In the genomic region with DNA sequence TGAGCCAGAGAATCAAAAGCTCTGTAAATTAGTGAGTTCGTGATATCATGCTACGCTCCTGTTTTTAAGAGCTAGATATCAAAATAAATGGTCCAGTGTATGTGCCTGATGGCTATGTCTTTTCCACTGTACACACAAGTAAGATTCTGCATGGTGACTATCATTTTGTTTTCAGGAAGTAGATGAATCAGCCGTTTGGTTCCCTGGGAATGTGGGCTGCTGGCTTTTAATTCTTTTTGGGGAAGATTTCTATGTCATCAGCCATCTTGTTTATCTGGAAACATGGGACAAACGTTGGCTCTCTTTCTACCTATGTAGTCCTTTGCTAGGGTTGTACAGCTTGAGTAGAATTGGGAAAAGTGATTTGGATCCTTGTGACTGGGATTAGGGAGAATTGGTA, we compare ENCODE assay signal across 19 cellular contexts.
A peak's percentile ranks its signal among the peaks of the same experiment; 100 is the strongest.
DNase-seq lines count a peak whose midpoint lies in the region; ATAC-seq, FAIRE-seq and TF ChIP-seq lines count a peak whose summit lies in the region.
"Had no signal": no experiment of that assay in that cellular context is flagged by ENCODE, and none has a peak within 500 bp of the region (broad histone marks: within the 10 kb centered on the region; RNA-seq: fewer than 3 reads in every experiment).

No MANE protein-coding gene starts in this region.

- dilution Hi-C loops in keratinocyte (cut with MboI; ENCODE audit: extremely low pct_ligation_motif_present, low sequenced_read_pairs), result no loop called here

- no peak overlapping the region for H3K9ac ChIP-seq in keratinocyte (ENCODE audit: control insufficient read depth, extremely low read depth, insufficient read depth, low read length)

- no peak overlapping the region for H3K4me3 Mint-ChIP-seq in HFFc6
- H3K4me3 Mint-ChIP-seq: activated T-helper 17 cell treated with anti-CD3 and anti-CD28 coated beads, Interleukin-2, amount 50 U/mL, for 72 hours; CD8-positive, alpha-beta T cell; stimulated activated effector memory CD8-positive, alpha-beta T cell treated with anti-CD3 and anti-CD28 coated beads, Interleukin-12 subunit alpha, Interleukin-12 subunit beta, amount 100 ng/mL, for 72 hours had no signal

- TF ChIP-seq CTCF in HFFc6 (IDR thresholded peaks at IDR 0.05) (no peak), bronchial epithelial cell (IDR thresholded peaks at IDR 0.05; ENCODE audit: insufficient read depth, low read length, severe bottlenecking) (no peak), keratinocyte (optimal IDR thresholded peaks at IDR 0.05 in 1 of 3, IDR thresholded peaks at IDR 0.05 in 1 of 3, conservative IDR thresholded peaks at IDR 0.05 in 1 of 3; ENCODE audit: extremely low read depth in 1 of 3, insufficient read depth in 2 of 3, low read length in 3 of 3) (no peak)

- H3K4me1 Mint-ChIP-seq in HFFc6 (ENCODE audit: low read depth), result peaks cover 69% of the 10 kb centered on the region
- H3K4me1 Mint-ChIP-seq: activated T-helper 17 cell treated with anti-CD3 and anti-CD28 coated beads, Interleukin-2, amount 50 U/mL, for 72 hours; stimulated activated effector memory CD8-positive, alpha-beta T cell treated with anti-CD3 and anti-CD28 coated beads, Interleukin-12 subunit alpha, Interleukin-12 subunit beta, amount 100 ng/mL, for 72 hours had no signal

- no peaks in the 10 kb centered on the region for H3K9me1 ChIP-seq in keratinocyte (ENCODE audit: control insufficient read depth, extremely low read depth, insufficient read depth, low read length)

- H3K27me3 Mint-ChIP-seq in HFFc6 (ENCODE audit: insufficient read depth), result peaks cover 2% of the 10 kb centered on the region; the same call in 1 of the 2 replicates

- H3K27ac ChIP-seq in ACC112 (ENCODE audit: low read depth, low read length) (no peak overlapping the region), keratinocyte (ENCODE audit: control insufficient read depth, insufficient read depth, low read length) (no peak overlapping the region)
- H3K27ac ChIP-seq: A549, gastrocnemius medialis had no signal

- no peak for TF ChIP-seq POLR2A in erythroblast (IDR thresholded peaks at IDR 0.05; ENCODE audit: low read length)

- no peaks in the 10 kb centered on the region for H3K36me3 Mint-ChIP-seq in HFFc6 (ENCODE audit: low read depth)
- H3K36me3 Mint-ChIP-seq: CD8-positive, alpha-beta T cell; stimulated activated effector memory CD8-positive, alpha-beta T cell treated with anti-CD3 and anti-CD28 coated beads, Interleukin-12 subunit alpha, Interleukin-12 subunit beta, amount 100 ng/mL, for 72 hours had no signal

- peak overlapping the region; percentile 77 for H3K27ac Mint-ChIP-seq in HFFc6
- H3K27ac Mint-ChIP-seq: activated T-helper 17 cell treated with anti-CD3 and anti-CD28 coated beads, Interleukin-2, amount 50 U/mL, for 72 hours; CD8-positive, alpha-beta T cell; stimulated activated effector memory CD8-positive, alpha-beta T cell treated with anti-CD3 and anti-CD28 coated beads, Interleukin-12 subunit alpha, Interleukin-12 subunit beta, amount 100 ng/mL, for 72 hours had no signal

- no peaks in the 10 kb centered on the region for H4K20me1 ChIP-seq in keratinocyte (ENCODE audit: control insufficient read depth, extremely low read depth, insufficient read depth, low read length)

- no peaks in the 10 kb centered on the region for H3K9me3 ChIP-seq in keratinocyte (ENCODE audit: control insufficient read depth, low read depth, low read length)
- H3K9me3 ChIP-seq: A549, gastrocnemius medialis, HAP-1 had no signal

- H3K27me3 ChIP-seq in ACC112 (ENCODE audit: insufficient read depth, low read length) (no peaks in the 10 kb centered on the region), bronchial epithelial cell (ENCODE audit: control insufficient read depth, insufficient read depth, low read length) (no peaks in the 10 kb centered on the region), keratinocyte (ENCODE audit: control insufficient read depth, extremely low read depth, insufficient read depth, low read length) (no peaks in the 10 kb centered on the region)
- H3K27me3 ChIP-seq: gastrocnemius medialis had no signal

- peaks cover 30% of the 10 kb centered on the region for H3K4me1 ChIP-seq in ACC112 (ENCODE audit: control insufficient read depth, insufficient read depth, low read length, unreplicated experiment)
- H3K4me1 ChIP-seq in keratinocyte (ENCODE audit: control insufficient read depth, extremely low read depth, insufficient read depth, low read length), result peaks cover 33% of the 10 kb centered on the region
- H3K4me1 ChIP-seq: A549, gastrocnemius medialis, HAP-1 had no signal

- H3K4me3 ChIP-seq in ACC112 (ENCODE audit: low read depth, low read length) (no peak overlapping the region), bronchial epithelial cell (ENCODE audit: low read depth, low read length) (no peak overlapping the region), keratinocyte (ENCODE audit: control insufficient read depth in 2 of 3, extremely low read depth in 1 of 3, insufficient read depth in 2 of 3, low read depth in 1 of 3, low read length in 3 of 3) (no peak overlapping the region)
- H3K4me3 ChIP-seq: A549, gastrocnemius medialis, HAP-1, K562 had no signal

- H3K9me3 Mint-ChIP-seq in HFFc6, result no peaks in the 10 kb centered on the region
- H3K9me3 Mint-ChIP-seq: activated T-helper 17 cell treated with anti-CD3 and anti-CD28 coated beads, Interleukin-2, amount 50 U/mL, for 72 hours; CD8-positive, alpha-beta T cell; stimulated activated effector memory CD8-positive, alpha-beta T cell treated with anti-CD3 and anti-CD28 coated beads, Interleukin-12 subunit alpha, Interleukin-12 subunit beta, amount 100 ng/mL, for 72 hours had no signal

- H3K36me3 ChIP-seq in ACC112 (ENCODE audit: insufficient read depth, low read length) (no peaks in the 10 kb centered on the region), bronchial epithelial cell (ENCODE audit: control insufficient read depth, insufficient read depth, low read length) (no peaks in the 10 kb centered on the region), keratinocyte (ENCODE audit: control insufficient read depth in 2 of 2, extremely low read depth in 1 of 2, insufficient read depth in 2 of 2, low read length in 2 of 2) (no peaks in the 10 kb centered on the region)
- H3K36me3 ChIP-seq: gastrocnemius medialis, HAP-1 had no signal

- no peak for ATAC-seq in HG03460 (IDR thresholded peaks at IDR 0.05; ENCODE audit: unreplicated experiment)
- ATAC-seq: A549; activated T-helper 17 cell treated with anti-CD3 and anti-CD28 coated beads, Interleukin-2, amount 50 U/mL, for 72 hours; CD8-positive, alpha-beta T cell; gastrocnemius medialis; K562; stimulated activated effector memory CD8-positive, alpha-beta T cell treated with anti-CD3 and anti-CD28 coated beads, Interleukin-12 subunit alpha, Interleukin-12 subunit beta, amount 100 ng/mL, for 72 hours had no signal

- H3K4me2 ChIP-seq in keratinocyte (ENCODE audit: control insufficient read depth, extremely low read depth, insufficient read depth, low read depth, low read length), result no peak overlapping the region
- H3K4me2 ChIP-seq: A549 had no signal

- peak overlapping the region; percentile 85 for H2AFZ ChIP-seq in ACC112 (ENCODE audit: low read length, unreplicated experiment)
- H2AFZ ChIP-seq in keratinocyte (ENCODE audit: control insufficient read depth, low read length), result peak overlapping the region; percentile 67

- H3K79me2 ChIP-seq in ACC112 (ENCODE audit: control insufficient read depth, insufficient read depth, low read length, unreplicated experiment), result no peaks in the 10 kb centered on the region
- H3K79me2 ChIP-seq in keratinocyte (ENCODE audit: control insufficient read depth, insufficient read depth, low read length), result no peaks in the 10 kb centered on the region

- no peak for FAIRE-seq in bronchial epithelial cell (lab: Jason Lieb, UNC)
- peak; percentile 49 for FAIRE-seq in keratinocyte (lab: Jason Lieb, UNC)
- FAIRE-seq: A549, K562 had no signal

- DNase-seq in HFFc6, result peak; percentile 49
- peak; percentile 26 for DNase-seq in bronchial epithelial cell (ENCODE audit: low read depth)
- DNase-seq in keratinocyte (ENCODE audit: low read depth, low spot score), result no peak
- no peak for DNase-seq in globus pallidus (ENCODE audit: low spot score)
- DNase-seq in erythroblast (lab: John Stamatoyannopoulos, UW), result no peak
- DNase-seq in activated CD4-positive, CD25-positive, alpha-beta regulatory T cell (lab: John Stamatoyannopoulos, UW), result no peak
- DNase-seq: CD8-positive, alpha-beta T cell; gastrocnemius medialis; NCI-H1105 treated with DMSO at 0.1 percent for 48 hours; NCI-H2107; SIG-M5; stimulated activated CD4-positive, alpha-beta T cell treated with anti-CD3 and anti-CD28 coated beads, Interleukin-15, amount 100 ng/mL, for 24 hours had no signal

Comparison
In these comparisons a context has a peak if more than half of its experiments do, and no peak if none do; other contexts are left out.
1. DNase-seq: peak in HFFc6 (single experiment) and bronchial epithelial cell (single experiment); none in keratinocyte (single experiment), globus pallidus (single experiment), erythroblast (0 of 2) and activated CD4-positive, CD25-positive, alpha-beta regulatory T cell (0 of 4).